1 cellular context compared by ENCODE assay signal in the genomic region with DNA sequence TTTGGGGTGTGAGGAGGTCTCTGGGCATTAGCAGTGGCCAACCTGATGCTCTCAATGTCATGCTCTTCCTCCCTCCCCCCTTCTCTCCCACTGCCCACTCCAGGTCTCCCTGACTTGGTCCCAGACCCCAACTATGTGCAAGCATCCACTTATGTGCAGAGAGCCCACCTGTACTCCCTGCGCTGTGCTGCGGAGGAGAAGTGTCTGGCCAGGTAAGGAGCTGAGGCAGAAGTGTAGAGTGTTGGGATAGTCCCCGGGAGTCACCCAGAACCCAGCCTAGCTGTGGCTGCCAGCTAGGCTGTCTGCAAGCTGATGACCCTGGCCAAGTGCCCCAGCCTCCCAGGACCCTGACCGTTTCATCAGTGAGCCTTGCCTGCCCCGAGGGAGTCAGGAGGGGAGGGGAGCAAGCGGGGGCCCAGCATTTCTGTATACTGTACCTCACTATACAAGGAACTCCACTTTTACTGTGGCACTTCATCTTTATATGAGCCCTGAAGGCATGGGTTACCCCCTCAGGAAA.
TF ChIP-seq lines count a peak whose summit lies in the region.

No MANE protein-coding gene starts in this region.

TF ChIP-seq in HepG2, 621 proteins besides CTCF, POLR2A, EP300 and RAD21:
- TF ChIP-seq MEIS2 (CRISPR knock-in tag; IDR thresholded peaks at IDR 0.05) (no peak), SOX13 (IDR thresholded peaks at IDR 0.05) (no peak), SOX13 (CRISPR knock-in tag; conservative IDR thresholded peaks at IDR 0.05 in 1 of 2, IDR thresholded peaks at IDR 0.05 in 1 of 2) (no peak), HNRNPH1 (optimal IDR thresholded peaks at IDR 0.05; ENCODE audit: low read depth, low read length) (no peak), RORA (CRISPR knock-in tag; IDR thresholded peaks at IDR 0.05) (no peak), TRAFD1 (CRISPR knock-in tag; IDR thresholded peaks at IDR 0.05; ENCODE audit: borderline replicate concordance) (no peak), AGO2 (optimal IDR thresholded peaks at IDR 0.05; ENCODE audit: low read depth, low read length) (no peak), NR1H2 (CRISPR knock-in tag; IDR thresholded peaks at IDR 0.05; ENCODE audit: borderline replicate concordance, low read depth) (no peak), ZNF883 (CRISPR knock-in tag; IDR thresholded peaks at IDR 0.05; ENCODE audit: not compliant biosample characterization) (no peak), ZNF563 (CRISPR knock-in tag; IDR thresholded peaks at IDR 0.05) (no peak), JUND (CRISPR knock-in tag; IDR thresholded peaks at IDR 0.05) (no peak), HDAC1 (CRISPR knock-in tag; IDR thresholded peaks at IDR 0.05) (no peak), ZNF496 (CRISPR knock-in tag; IDR thresholded peaks at IDR 0.05; ENCODE audit: insufficient replicate concordance) (no peak), KDM5B (CRISPR knock-in tag; IDR thresholded peaks at IDR 0.05; ENCODE audit: borderline replicate concordance) (no peak), ZNF24 (IDR thresholded peaks at IDR 0.05) (no peak), ZNF501 (CRISPR knock-in tag; IDR thresholded peaks at IDR 0.05) (no peak), ZNF556 (CRISPR knock-in tag; IDR thresholded peaks at IDR 0.05; ENCODE audit: borderline replicate concordance) (no peak), POLR2AphosphoS5 (IDR thresholded peaks at IDR 0.05; ENCODE audit: low read depth, low read length) (no peak)
